10 cellular contexts compared by ENCODE assay signal in the genomic region with DNA sequence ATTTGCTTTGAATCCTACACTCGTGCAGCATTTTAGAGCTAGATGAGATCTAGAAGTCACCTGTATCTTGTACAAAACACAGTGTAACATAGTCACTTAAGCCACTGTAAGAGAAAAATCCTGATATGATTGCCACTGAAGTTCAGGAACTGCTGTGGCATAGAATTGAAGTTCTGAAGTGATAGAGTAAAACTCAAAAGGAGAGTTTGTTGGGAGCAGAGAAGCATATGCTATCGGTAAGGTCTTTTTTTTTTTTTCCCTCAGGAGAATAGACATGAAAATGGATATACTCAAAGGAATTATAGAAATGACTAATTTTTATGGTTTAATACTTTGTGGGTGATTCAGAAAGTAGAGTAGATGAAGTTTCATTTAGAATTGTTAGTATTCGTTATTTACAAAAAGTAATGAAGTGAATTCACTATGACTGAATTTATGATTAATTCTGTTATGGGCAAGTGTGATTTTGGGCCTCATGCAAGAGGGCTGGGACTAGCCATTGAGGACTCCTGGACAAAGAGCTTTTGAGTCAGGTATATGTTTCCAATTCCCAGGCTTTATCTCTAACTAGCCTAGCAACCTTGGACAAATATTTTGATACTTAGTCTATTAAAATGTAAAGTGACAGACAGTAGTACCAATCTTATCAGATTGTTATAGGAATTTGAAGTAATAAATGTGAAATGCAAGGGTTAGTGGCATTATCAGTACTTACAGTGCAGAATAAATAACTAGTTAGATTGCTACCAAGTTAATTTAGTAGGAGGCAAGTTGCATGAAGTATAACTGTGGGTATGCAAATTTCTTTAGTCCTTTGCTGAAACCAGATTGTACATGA. TPM values are rescaled to one million over a fixed set of nuclear protein-coding genes. Genes with fewer than 3 reads are reported as not detected.
DNase-seq lines count a peak whose midpoint lies in the region; ATAC-seq and TF ChIP-seq lines count a peak whose summit lies in the region.
"Had no signal": no experiment of that assay in that cellular context is flagged by ENCODE, and none has a peak within 500 bp of the region (broad histone marks: within the 10 kb centered on the region; RNA-seq: fewer than 3 reads in every experiment).

No MANE protein-coding gene starts in this region.

- H3K27me3 ChIP-seq in WERI-Rb-1 (ENCODE audit: insufficient read depth, low read depth, severe bottlenecking): no peaks in the 10 kb centered on the region

- H3K4me1 Mint-ChIP-seq in memory B cell: peaks cover 17% of the 10 kb centered on the region

- CTCF ChIA-PET in HEK293T (lab: Yijun Ruan, JAX): interaction anchor here (0.7 kb wide), 1 partner anchor 651 kb away, joined by 3 read pairs; no protein-coding TSS in a partner anchor

- H3K27ac ChIP-seq in WERI-Rb-1: no peak overlapping the region

- peak; percentile 16 for DNase-seq in AG08396 (ENCODE audit: low spot score)
- no peak for DNase-seq in HEK293T (ENCODE audit: extremely low spot score)
- DNase-seq in astrocyte of the hippocampus (ENCODE audit: low read depth, low spot score): peak; percentile 21
- DNase-seq in memory B cell (ENCODE audit: low spot score in 2 of 2): no peak
- DNase-seq in stimulated activated CD4-positive, alpha-beta T cell treated with anti-CD3 and anti-CD28 coated beads, Interleukin-4, amount 100 ng/mL, for 24 hours: no peak
- no peak for DNase-seq in lower leg skin (ENCODE audit: low spot score in 2 of 2)
- DNase-seq in WERI-Rb-1: no peak
- DNase-seq: stimulated activated CD4-positive, alpha-beta T cell treated with anti-CD3 and anti-CD28 coated beads, Interleukin-15, amount 100 ng/mL, for 24 hours; T-helper 1 cell had no signal

- H3K27ac Mint-ChIP-seq in memory B cell: peak overlapping the region; percentile 11

- no peak for TF ChIP-seq CTCF in lower leg skin (IDR thresholded peaks at IDR 0.05)
- no peak for TF ChIP-seq CTCF in WERI-Rb-1 (IDR thresholded peaks at IDR 0.05; ENCODE audit: low read depth, low read length)

- no peak overlapping the region for H3K4me3 Mint-ChIP-seq in memory B cell

- intact Hi-C loops in lower leg skin (cut with DNase I; ENCODE audit: low total_unique reads): no loop called here

- WGBS in lower leg skin, 2 donors: 55 to 62% methylated on average over 3 of the region's 3 CpGs

- no peaks in the 10 kb centered on the region for H3K9me3 Mint-ChIP-seq in memory B cell

- POLR2A ChIA-PET in HEK293T (lab: Yijun Ruan, JAX): no interaction called here

- H3K9me3 ChIP-seq in WERI-Rb-1 (ENCODE audit: severe bottlenecking): no peaks in the 10 kb centered on the region

- TF ChIP-seq POLR2A in lower leg skin (IDR thresholded peaks at IDR 0.05): no peak

- H3K36me3 Mint-ChIP-seq in memory B cell: no peaks in the 10 kb centered on the region

- no peaks in the 10 kb centered on the region; the same call in 1 of the 2 replicates for H3K36me3 ChIP-seq in WERI-Rb-1

- H3K4me3 ChIP-seq in lower leg skin (ENCODE audit: low read depth, poor library complexity, severe bottlenecking) (no peak overlapping the region), WERI-Rb-1 (ENCODE audit: low read depth, low read length) (no peak overlapping the region)

- H3K27me3 Mint-ChIP-seq in memory B cell: peaks cover 3% of the 10 kb centered on the region

- ATAC-seq in memory B cell (ENCODE audit: low read depth): no peak
- no peak for ATAC-seq in HG02571 (IDR thresholded peaks at IDR 0.05; ENCODE audit: unreplicated experiment)

TF ChIP-seq in HEK293T, 16 proteins besides CTCF, POLR2A, EP300 and RAD21:
- TF ChIP-seq PKNOX1 (IDR thresholded peaks at IDR 0.05): peak; percentile 78
- no peak for TF ChIP-seq L3MBTL2 (conservative IDR thresholded peaks at IDR 0.05)
- TF ChIP-seq FOXA1 (IDR thresholded peaks at IDR 0.05): no peak
- TF ChIP-seq TARDBP (IDR thresholded peaks at IDR 0.05): no peak

RNA-seq across cellular contexts. Expression of gene KCTD3, which starts 3.1 kb away (rescaled TPM):
- 10 to 100 TPM; 20.4 to 32.4 (median 31.3) TPM for total RNA-seq in lower leg skin

Comparison
In these comparisons a context has a peak if more than half of its experiments do, and no peak if none do; other contexts are left out.
1. DNase-seq: peak in AG08396 (single experiment) and astrocyte of the hippocampus (single experiment); none in HEK293T (single experiment), memory B cell (0 of 2), stimulated activated CD4-positive, alpha-beta T cell treated with anti-CD3 and anti-CD28 coated beads, Interleukin-4, amount 100 ng/mL, for 24 hours (single experiment), lower leg skin (0 of 2) and WERI-Rb-1 (single experiment).